ENCODE assay signal across 8 cellular contexts in the genomic region with DNA sequence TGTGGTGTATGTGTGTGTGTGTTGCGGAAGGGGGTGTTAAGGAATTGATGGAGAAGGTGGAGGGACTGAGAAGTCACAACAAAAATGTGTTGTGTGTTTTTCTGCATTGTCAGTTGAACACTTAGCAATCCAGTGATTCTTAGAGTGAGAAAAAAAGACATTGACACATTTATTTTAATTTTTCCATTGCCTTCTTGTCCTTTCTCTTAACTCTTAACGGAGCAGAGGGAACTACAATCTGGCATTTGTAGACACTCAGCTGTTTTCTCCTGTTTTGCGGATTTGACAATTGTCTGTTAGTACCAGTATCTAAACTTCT. TPM values are rescaled to one million over a fixed set of nuclear protein-coding genes. Genes with fewer than 3 reads are reported as not detected.
DNase-seq lines count a peak whose midpoint lies in the region; ATAC-seq and TF ChIP-seq lines count a peak whose summit lies in the region.

No MANE protein-coding gene starts in this region.

- H2AFZ ChIP-seq in OCI-LY3 (ENCODE audit: low read depth, low read length) (peak overlapping the region; percentile 94), neuronal stem cell (ENCODE audit: low read length) (peak overlapping the region; percentile 100)

- H3K79me1 ChIP-seq in neuronal stem cell (ENCODE audit: low read depth, low read length): no peaks in the 10 kb centered on the region

- H3K9me3 Mint-ChIP-seq in CD4-positive, alpha-beta memory T cell: peaks cover 0 to 7% (median 0%) of the 10 kb centered on the region in 8 donors

- peaks cover 48% of the 10 kb centered on the region for H3K27me3 ChIP-seq in CD4-positive, alpha-beta memory T cell (ENCODE audit: insufficient read depth, low read length)
- H3K27me3 ChIP-seq in OCI-LY3 (ENCODE audit: low read depth, low read length): peaks cover 10% of the 10 kb centered on the region
- peaks cover 2 to 54% (median 30%) of the 10 kb centered on the region in 3 experiments for H3K27me3 ChIP-seq in neuronal stem cell (ENCODE audit: control insufficient read depth in 3 of 3, insufficient read depth in 3 of 3, low read depth in 1 of 3, low read length in 3 of 3)

- no peaks in the 10 kb centered on the region for H3K36me3 ChIP-seq in CD4-positive, alpha-beta memory T cell (ENCODE audit: insufficient read depth, low read length)
- H3K36me3 ChIP-seq in OCI-LY3 (replicated peaks; ENCODE audit: low read depth, low read length) (no peaks in the 10 kb centered on the region), neuronal stem cell (replicated peaks in 1 of 2; ENCODE audit: control insufficient read depth in 2 of 2, insufficient read depth in 2 of 2, low read length in 2 of 2) (no peaks in the 10 kb centered on the region)

- H3K4me2 ChIP-seq in OCI-LY3 (ENCODE audit: low read length) (peak overlapping the region; percentile 79), neuronal stem cell (ENCODE audit: insufficient read depth, low read length, poor library complexity, severe bottlenecking) (peak overlapping the region; percentile 77)

- H3K36me3 Mint-ChIP-seq in CD4-positive, alpha-beta memory T cell: peaks cover 0 to 2% of the 10 kb centered on the region in 2 donors

- H3K4ac ChIP-seq in neuronal stem cell (ENCODE audit: low read length): no peak overlapping the region

- H3K18ac ChIP-seq in neuronal stem cell (ENCODE audit: low read length): peak overlapping the region; percentile 13

- CTCF ChIA-PET in CD4-positive, alpha-beta memory T cell (lab: Charles Lee; ENCODE audit: partially characterized antibody): interaction anchor here (0.7 to 1.8 kb wide), 4 partner anchors 11 to 377 kb away, joined by 3 to 8 read pairs (median 4); no protein-coding TSS in a partner anchor

- H2BK15ac ChIP-seq in neuronal stem cell (ENCODE audit: low read length): no peak overlapping the region

- H3K14ac ChIP-seq in neuronal stem cell (ENCODE audit: low read length): no peak overlapping the region

- no peak overlapping the region for H3K27ac ChIP-seq in CD4-positive, alpha-beta memory T cell (ENCODE audit: low read depth, low read length)
- H3K27ac ChIP-seq in OCI-LY3 (ENCODE audit: low read length): no peak overlapping the region
- no peak overlapping the region for H3K27ac ChIP-seq in neuronal stem cell (replicated peaks; ENCODE audit: low read length)

- H3K27ac Mint-ChIP-seq in CD4-positive, alpha-beta memory T cell: peak overlapping the region; percentile 30 to 85 (median 66)

- DNase-seq in CD4-positive, alpha-beta memory T cell: no peak
- DNase-seq in epithelial cell of esophagus (ENCODE audit: low read depth) (no peak), neuronal stem cell (ENCODE audit: low spot score) (no peak), NCI-H1092 treated with DMSO at 0.1 percent for 48 hours (lab: John Stamatoyannopoulos, UW) (no peak), GM10266 (ENCODE audit: extremely low spot score) (no peak)
- DNase-seq in stimulated activated CD8-positive, alpha-beta memory T cell treated with anti-CD3 and anti-CD28 coated beads, Interleukin-4, amount 100 ng/mL, for 48 hours: no peak

- no peak for TF ChIP-seq CTCF in OCI-LY3 (IDR thresholded peaks at IDR 0.05; ENCODE audit: low read depth, low read length)
- TF ChIP-seq CTCF in epithelial cell of esophagus (IDR thresholded peaks at IDR 0.05; ENCODE audit: insufficient read depth, low read depth, low read length, missing control alignments): no peak
- no peak for TF ChIP-seq CTCF in GM10266 (IDR thresholded peaks at IDR 0.05; ENCODE audit: control insufficient read depth, insufficient read depth, low read depth, missing control alignments)

- no peaks in the 10 kb centered on the region for H3K79me2 ChIP-seq in OCI-LY3 (ENCODE audit: low read length)

- POLR2A ChIA-PET in CD4-positive, alpha-beta memory T cell (lab: Charles Lee; ENCODE audit: partially characterized antibody): interaction anchor here (0.8 to 1.7 kb wide), 10 partner anchors 7 to 513 kb away, joined by 3 to 13 read pairs (median 4); a partner anchor contains a TSS

- H2AK5ac ChIP-seq in neuronal stem cell (ENCODE audit: low read depth, low read length): no peak overlapping the region

- H3K27me3 Mint-ChIP-seq in CD4-positive, alpha-beta memory T cell: peaks cover 33 to 48% of the 10 kb centered on the region in 2 donors

- H3K9ac ChIP-seq in OCI-LY3 (ENCODE audit: low read length): peak overlapping the region; percentile 78
- peak overlapping the region; percentile 75 for H3K9ac ChIP-seq in neuronal stem cell (ENCODE audit: low read depth, low read length, poor library complexity)

- H3K4me1 Mint-ChIP-seq in CD4-positive, alpha-beta memory T cell: peaks cover 2 to 19% (median 13%) of the 10 kb centered on the region in 4 donors

- no peak overlapping the region for H2BK5ac ChIP-seq in neuronal stem cell (ENCODE audit: low read length)

- no peaks in the 10 kb centered on the region for H4K20me1 ChIP-seq in OCI-LY3 (ENCODE audit: insufficient read depth, low read length)

- no peak overlapping the region for H2BK12ac ChIP-seq in neuronal stem cell (ENCODE audit: low read length)

- peaks cover 15% of the 10 kb centered on the region for H3K4me1 ChIP-seq in CD4-positive, alpha-beta memory T cell (ENCODE audit: insufficient read depth, low read length)
- H3K4me1 ChIP-seq in OCI-LY3 (ENCODE audit: low read length): peaks cover 13% of the 10 kb centered on the region
- H3K4me1 ChIP-seq in neuronal stem cell (ENCODE audit: control insufficient read depth in 2 of 2, insufficient read depth in 1 of 2, low read depth in 1 of 2, low read length in 2 of 2): peaks cover 2 to 4% of the 10 kb centered on the region in 2 donors

- ATAC-seq in HG02884 (IDR thresholded peaks at IDR 0.05; ENCODE audit: unreplicated experiment): no peak

- intact Hi-C loops in CD4-positive, alpha-beta memory T cell (cut with micrococcal nuclease): loop anchor here (2.0 to 10.0 kb wide), 3 partner anchors 16 to 1032 kb away; a partner anchor contains a TSS

- H4K91ac ChIP-seq in neuronal stem cell (ENCODE audit: low read depth, low read length, poor library complexity): no peak overlapping the region

- peak overlapping the region; percentile 26 to 75 for H3K4me3 ChIP-seq in CD4-positive, alpha-beta memory T cell (ENCODE audit: low read length in 2 of 2)
- H3K4me3 ChIP-seq in OCI-LY3 (ENCODE audit: low read length): peak overlapping the region; percentile 79
- H3K4me3 ChIP-seq in epithelial cell of esophagus (ENCODE audit: low read length): peak overlapping the region; percentile 75
- peak overlapping the region; percentile 76 to 87 for H3K4me3 ChIP-seq in neuronal stem cell (ENCODE audit: low read length in 2 of 2)

- H3K23ac ChIP-seq in neuronal stem cell (ENCODE audit: low read depth, low read length, poor library complexity): no peak overlapping the region

- no peak overlapping the region for H2BK120ac ChIP-seq in neuronal stem cell (ENCODE audit: low read depth, low read length)

- peak overlapping the region; percentile 86 to 93 (median 88) for H3K4me3 Mint-ChIP-seq in CD4-positive, alpha-beta memory T cell

- H3K9me3 ChIP-seq in CD4-positive, alpha-beta memory T cell (ENCODE audit: control insufficient read depth in 1 of 2, low read length in 2 of 2): no peaks in the 10 kb centered on the region
- H3K9me3 ChIP-seq in OCI-LY3 (ENCODE audit: insufficient read depth, low read length): no peaks in the 10 kb centered on the region
- peaks cover 0 to under 1% of the 10 kb centered on the region in 2 donors for H3K9me3 ChIP-seq in neuronal stem cell (replicated peaks in 1 of 2; ENCODE audit: control insufficient read depth in 2 of 2, insufficient read depth in 1 of 2, low read depth in 1 of 2, low read length in 2 of 2)

- WGBS in neuronal stem cell (ENCODE audit: extremely low coverage in 2 of 2, insufficient read length in 2 of 2, insufficient replicate concordance in 1 of 2), 2 donors: no CpG with 5 or more reads among the region's 3 CpGs

- no peak overlapping the region for H4K8ac ChIP-seq in neuronal stem cell (ENCODE audit: low read depth, low read length)

RNA-seq across cellular contexts. Expression of a gene that starts 0.7 kb away (rescaled TPM):
- not detected for total RNA-seq in CD4-positive, alpha-beta memory T cell
- not detected for polyA plus RNA-seq in CD4-positive, alpha-beta memory T cell
- 2.5 TPM for polyA plus RNA-seq in neuronal stem cell (2013, experiment 1 of 2)
- polyA plus RNA-seq in neuronal stem cell (2013, experiment 2 of 2): 3.7 TPM

RNA-seq across cellular contexts. Expression of a gene that starts 14.0 kb away (rescaled TPM):
- total RNA-seq in CD4-positive, alpha-beta memory T cell: not detected
- not detected for polyA plus RNA-seq in CD4-positive, alpha-beta memory T cell
- 0.06 TPM for polyA plus RNA-seq in neuronal stem cell (2013, experiment 1 of 2)
- polyA plus RNA-seq in neuronal stem cell (2013, experiment 2 of 2): 0.03 TPM
